ENCODE assay signal across 9 cellular contexts in the genomic region with DNA sequence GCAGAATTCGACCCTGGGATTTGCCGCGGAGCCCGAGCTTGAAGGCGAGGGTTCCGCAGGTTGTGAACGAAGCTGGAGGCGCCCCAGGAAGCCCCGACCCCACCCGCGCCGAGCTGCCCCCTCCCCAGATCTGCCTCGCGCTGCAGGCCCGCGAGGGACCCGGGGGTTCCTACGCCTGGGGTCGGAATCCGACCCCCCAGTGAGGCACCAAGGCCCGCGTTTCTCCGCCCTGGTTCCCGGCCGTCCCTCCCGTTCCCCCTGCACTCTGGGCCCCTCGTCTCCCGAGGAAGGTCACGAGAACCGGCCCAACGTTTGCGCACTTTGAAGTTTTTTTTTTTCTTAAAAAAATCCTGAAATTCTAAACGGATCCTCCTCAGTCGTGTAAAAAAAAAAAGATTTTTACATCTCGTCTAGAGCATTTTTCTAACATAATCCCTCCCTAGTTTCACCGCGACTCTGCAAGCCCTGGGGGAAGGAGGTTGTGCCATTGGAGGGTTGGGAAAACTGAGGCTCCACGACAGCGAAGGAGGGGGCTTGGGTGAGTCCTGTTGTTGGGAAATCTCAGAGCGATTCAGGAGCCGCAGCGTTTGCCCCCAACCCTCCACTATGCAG. TPM values are rescaled to one million over a fixed set of nuclear protein-coding genes. Genes with fewer than 3 reads are reported as not detected.
DNase-seq lines count a peak whose midpoint lies in the region; ATAC-seq and TF ChIP-seq lines count a peak whose summit lies in the region.
"Had no signal": no experiment of that assay in that cellular context is flagged by ENCODE, and none has a peak within 500 bp of the region (broad histone marks: within the 10 kb centered on the region; RNA-seq: fewer than 3 reads in every experiment).

No MANE protein-coding gene starts in this region.

- CTCF ChIA-PET in CD4-positive, alpha-beta T cell (lab: Charles Lee) = interaction anchor here (0.9 kb wide), 1 partner anchor 25 kb away, joined by 4 read pairs; no protein-coding TSS in a partner anchor

- H3K4me1 Mint-ChIP-seq in CD4-positive, alpha-beta T cell (ENCODE audit: low read depth) = peaks cover 7% of the 10 kb centered on the region

- no peaks in the 10 kb centered on the region for H3K9me3 Mint-ChIP-seq in CD4-positive, alpha-beta T cell

- intact Hi-C loops in CD4-positive, alpha-beta T cell (cut with DNase I, micrococcal nuclease) = loop anchor here in 1 of 2 experiments (2.0 kb wide), 1 partner anchor 61 kb away; the partner anchor contains the start of gene MAPK9

- peak; percentile 10 for ATAC-seq in CD4-positive, alpha-beta T cell (ENCODE audit: poor library complexity)
- ATAC-seq in GM21576 (IDR thresholded peaks at IDR 0.05; ENCODE audit: unreplicated experiment) = no peak

- peak overlapping the region; percentile 96 for H2AFZ ChIP-seq in parathyroid adenoma

- no peak overlapping the region for H3K27ac ChIP-seq in CD4-positive, alpha-beta T cell (ENCODE audit: low read depth, low read length)
- H3K27ac ChIP-seq in SK-N-MC (no peak overlapping the region), parathyroid adenoma (no peak overlapping the region)

- no peaks in the 10 kb centered on the region for H3K36me3 Mint-ChIP-seq in CD4-positive, alpha-beta T cell (ENCODE audit: low read depth)

- POLR2A ChIA-PET in CD4-positive, alpha-beta T cell (lab: Charles Lee) = interaction anchor here (0.5 to 1.3 kb wide), 2 partner anchors 63 to 556 kb away, joined by 3 to 4 read pairs; no protein-coding TSS in a partner anchor

- no peak overlapping the region for H3K27ac Mint-ChIP-seq in CD4-positive, alpha-beta T cell

- H3K4me3 ChIP-seq in SK-N-MC = peak overlapping the region; percentile 88
- H3K4me3 ChIP-seq in parathyroid adenoma (ENCODE audit: low read depth, low read length) = peak overlapping the region; percentile 74

- peak overlapping the region; percentile 96 for H3K4me2 ChIP-seq in parathyroid adenoma (ENCODE audit: low read length)

- H3K36me3 ChIP-seq in SK-N-MC (ENCODE audit: insufficient read depth, low read length) (no peaks in the 10 kb centered on the region), parathyroid adenoma (ENCODE audit: control insufficient read depth, insufficient read depth, low read length) (no peaks in the 10 kb centered on the region)

- no peak overlapping the region for H3K9ac ChIP-seq in SK-N-MC (ENCODE audit: insufficient read length)
- H3K9ac ChIP-seq in parathyroid adenoma = no peak overlapping the region

- no peak for TF ChIP-seq CTCF in CD4-positive, alpha-beta T cell (IDR thresholded peaks at IDR 0.05)
- TF ChIP-seq CTCF in parathyroid adenoma (IDR thresholded peaks at IDR 0.05) = no peak

- peaks cover 45% of the 10 kb centered on the region for H3K27me3 ChIP-seq in CD4-positive, alpha-beta T cell (ENCODE audit: control insufficient read depth, insufficient read depth, low read length)
- H3K27me3 ChIP-seq in parathyroid adenoma (ENCODE audit: control insufficient read depth, insufficient read depth, low read length) = no peaks in the 10 kb centered on the region

- no peak for DNase-seq in CD4-positive, alpha-beta T cell
- DNase-seq in SK-N-MC (ENCODE audit: low read depth, low spot score) = no peak
- DNase-seq in fibroblast of peridontal ligament (ENCODE audit: extremely low read depth) = peak; percentile 12
- DNase-seq in activated gamma-delta T cell treated with Interleukin-2 at 50 U/mL for 16 hours = no peak
- DNase-seq in AG20443 (ENCODE audit: low spot score) = no peak
- no peak for DNase-seq in NCI-H187 (lab: John Stamatoyannopoulos, UW)

- no peaks in the 10 kb centered on the region for H3K9me3 ChIP-seq in CD4-positive, alpha-beta T cell (ENCODE audit: control insufficient read depth, low read length)
- no peaks in the 10 kb centered on the region for H3K9me3 ChIP-seq in SK-N-MC (ENCODE audit: low read depth, low read length)
- no peaks in the 10 kb centered on the region for H3K9me3 ChIP-seq in parathyroid adenoma (ENCODE audit: control insufficient read depth, low read length)

- H3K4me1 ChIP-seq in parathyroid adenoma = no peaks in the 10 kb centered on the region

- peaks cover 63% of the 10 kb centered on the region for H3K27me3 Mint-ChIP-seq in CD4-positive, alpha-beta T cell

- H3K4me3 Mint-ChIP-seq in CD4-positive, alpha-beta T cell = peak overlapping the region; percentile 81

- no peaks in the 10 kb centered on the region for H3K79me2 ChIP-seq in parathyroid adenoma

RNA-seq across cellular contexts. Expression of gene GFPT2, which starts 0.9 kb away (rescaled TPM):
- total RNA-seq in CD4-positive, alpha-beta T cell = 1 to 10 TPM; 1.1 to 1.5 TPM
- total RNA-seq: T-helper 2 cell treated with Interferon-gamma antibody and Interleukin-4, amounts not matched to agents 100 ng/mL and 5 ng/mL, for 36 hours had no signal
